Comparison of ENCODE assay signal across 17 cellular contexts in genomic region chr17:81568416-81568815, GRCh38. TPM values are rescaled to one million over a fixed set of nuclear protein-coding genes. Genes with fewer than 3 reads are reported as not detected.
DNase-seq lines count a peak whose midpoint lies in the region; ATAC-seq, FAIRE-seq and TF ChIP-seq lines count a peak whose summit lies in the region.
"Had no signal": no experiment of that assay in that cellular context is flagged by ENCODE, and none has a peak within 500 bp of the region (broad histone marks: within the 10 kb centered on the region; RNA-seq: fewer than 3 reads in every experiment).

No MANE protein-coding gene starts in this region.

- no peak overlapping the region for H3K4me3 Mint-ChIP-seq in stimulated activated memory B cell treated with anti-CD40 and anti-IgM and Interleukin-4, amounts not matched to agents 10 μg/mL and 1 μg/mL and 100 μg/mL, for 72 hours
- H3K4me3 Mint-ChIP-seq: memory B cell had no signal

- peak overlapping the region; percentile 13 for H3K27ac Mint-ChIP-seq in stimulated activated memory B cell treated with anti-CD40 and anti-IgM and Interleukin-4, amounts not matched to agents 10 μg/mL and 1 μg/mL and 100 μg/mL, for 72 hours
- H3K27ac Mint-ChIP-seq: memory B cell had no signal

- no peaks in the 10 kb centered on the region for H3K9me3 ChIP-seq in kidney (ENCODE audit: control insufficient read depth in 1 of 2, low read length in 2 of 2)

- H3K36me3 Mint-ChIP-seq in stimulated activated memory B cell treated with anti-CD40 and anti-IgM and Interleukin-4, amounts not matched to agents 10 μg/mL and 1 μg/mL and 100 μg/mL, for 72 hours = peaks cover 53% of the 10 kb centered on the region

- TF ChIP-seq CTCF in C4-2B (conservative IDR thresholded peaks at IDR 0.05) = no peak
- TF ChIP-seq CTCF in RWPE1 (conservative IDR thresholded peaks at IDR 0.05; ENCODE audit: low read depth) = no peak
- TF ChIP-seq CTCF in kidney (IDR thresholded peaks at IDR 0.05; ENCODE audit: borderline replicate concordance, extremely low read depth, insufficient read depth) = no peak

- H3K27ac ChIP-seq in C4-2B = peak overlapping the region; percentile 77; the same call in 1 of the 2 replicates
- H3K27ac ChIP-seq in RWPE1 = peak overlapping the region; percentile 99
- H3K27ac ChIP-seq in kidney (ENCODE audit: low read depth in 2 of 2, low read length in 2 of 2) = no peak overlapping the region

- no peak for ATAC-seq in stimulated activated memory B cell treated with anti-CD40 and anti-IgM and Interleukin-4, amounts not matched to agents 10 μg/mL and 1 μg/mL and 100 μg/mL, for 72 hours
- ATAC-seq in GM21529 (IDR thresholded peaks at IDR 0.05; ENCODE audit: unreplicated experiment) = no peak
- no peak for ATAC-seq in HG02759 (IDR thresholded peaks at IDR 0.05; ENCODE audit: unreplicated experiment)

- H3K4me3 ChIP-seq in kidney (ENCODE audit: low read length in 2 of 2) = no peak overlapping the region

- intact Hi-C loops in kidney (cut with DNase I) = no loop called here

- H3K4me1 Mint-ChIP-seq in stimulated activated memory B cell treated with anti-CD40 and anti-IgM and Interleukin-4, amounts not matched to agents 10 μg/mL and 1 μg/mL and 100 μg/mL, for 72 hours = no peaks in the 10 kb centered on the region
- H3K4me1 Mint-ChIP-seq: memory B cell had no signal

- POLR2A ChIA-PET in RWPE1 (lab: Yijun Ruan, JAX; ENCODE audit: low non-redundant PET) = no interaction called here

- no peak for DNase-seq in RWPE1 (ENCODE audit: low spot score)
- DNase-seq in kidney = peak; percentile 54
- DNase-seq in SKM-1 treated with dmso at 0.1 percent for 144 hours (lab: John Stamatoyannopoulos, UW; ENCODE audit: unreplicated experiment) = no peak
- no peak for DNase-seq in NCI-H446 (lab: John Stamatoyannopoulos, UW)
- DNase-seq: activated CD4-positive, alpha-beta T cell treated with anti-CD3 and anti-CD28 coated beads for 48 hours; amygdala; Calu3; hippocampal formation; stimulated activated naive CD4-positive, alpha-beta T cell treated with Interleukin-2 at 50 U/mL for 16 hours; SW 1271 had no signal

- CTCF ChIA-PET in RWPE1 (lab: Yijun Ruan, JAX) = interaction anchor here (0.6 to 0.9 kb wide), 2 partner anchors 21 to 84 kb away, joined by 4 to 5 read pairs; no protein-coding TSS in a partner anchor

- H3K9me3 Mint-ChIP-seq in stimulated activated memory B cell treated with anti-CD40 and anti-IgM and Interleukin-4, amounts not matched to agents 10 μg/mL and 1 μg/mL and 100 μg/mL, for 72 hours = no peaks in the 10 kb centered on the region
- H3K9me3 Mint-ChIP-seq: memory B cell had no signal

- no peak overlapping the region for H3K9ac ChIP-seq in kidney (ENCODE audit: low read length in 2 of 2)

- peaks cover 40 to 70% of the 10 kb centered on the region in 2 donors for H3K36me3 ChIP-seq in kidney (ENCODE audit: control insufficient read depth in 1 of 2, insufficient read depth in 2 of 2, low read length in 2 of 2)

- H3K27me3 Mint-ChIP-seq in stimulated activated memory B cell treated with anti-CD40 and anti-IgM and Interleukin-4, amounts not matched to agents 10 μg/mL and 1 μg/mL and 100 μg/mL, for 72 hours = no peaks in the 10 kb centered on the region
- H3K27me3 Mint-ChIP-seq: memory B cell had no signal

- FAIRE-seq in kidney (lab: Jason Lieb, UNC) = no peak
- FAIRE-seq: keratinocyte, TTC549 had no signal

- H3K4me1 ChIP-seq in kidney (ENCODE audit: control insufficient read depth in 1 of 2, insufficient read depth in 1 of 2, low read depth in 1 of 2, low read length in 2 of 2) = peaks cover 13 to 22% of the 10 kb centered on the region in 2 donors

RNA-seq across cellular contexts. Expression of gene FAAP100, which starts 16.3 kb away (rescaled TPM):
- total RNA-seq in kidney = 28.6 TPM
- 13.2 TPM for polyA plus RNA-seq in kidney (ENCODE audit: insufficient read depth, low read depth, low replicate concordance)

RNA-seq across cellular contexts. Expression of gene FSCN2, which starts 40.2 kb away (rescaled TPM):
- 3.8 TPM for total RNA-seq in kidney
- polyA plus RNA-seq in kidney (ENCODE audit: insufficient read depth, low read depth, low replicate concordance) = 0.26 TPM
- polyA plus RNA-seq: keratinocyte had no signal

RNA-seq across cellular contexts. Expression of gene ACTG1, which starts 55.8 kb away (rescaled TPM):
- 2,632 TPM for total RNA-seq in kidney
- polyA plus RNA-seq in kidney (ENCODE audit: insufficient read depth, low read depth, low replicate concordance) = 1,350 TPM

Comparison
In these comparisons a context has a peak if more than half of its experiments do, and no peak if none do; other contexts are left out.
1. H3K27ac ChIP-seq: peak in C4-2B (single experiment) and RWPE1 (single experiment); none in kidney (0 of 2).